In genomic region chr2:45643095-45643494, GRCh38 we compare ENCODE assay signal across 8 cellular contexts. TPM values are rescaled to one million over a fixed set of nuclear protein-coding genes. Genes with fewer than 3 reads are reported as not detected.
DNase-seq lines count a peak whose midpoint lies in the region; ATAC-seq and TF ChIP-seq lines count a peak whose summit lies in the region.

No MANE protein-coding gene starts in this region.

- no peaks in the 10 kb centered on the region for H3K9me3 ChIP-seq in naive thymus-derived CD4-positive, alpha-beta T cell (ENCODE audit: control insufficient read depth in 2 of 3, low read length in 3 of 3)

- no peaks in the 10 kb centered on the region for H3K36me3 ChIP-seq in naive thymus-derived CD4-positive, alpha-beta T cell (ENCODE audit: control insufficient read depth in 2 of 3, insufficient read depth in 3 of 3, low read length in 3 of 3)

- TF ChIP-seq CTCF in CD14-positive monocyte (IDR thresholded peaks at IDR 0.05) (no peak), GM13976 (IDR thresholded peaks at IDR 0.05; ENCODE audit: borderline replicate concordance, control extremely low read depth, extremely low read depth, insufficient read depth, missing control alignments) (no peak)

- H3K4me1 Mint-ChIP-seq in CD14-positive monocyte = peaks cover 16% of the 10 kb centered on the region
- H3K4me1 Mint-ChIP-seq in dendritic cell treated with granulocyte-macrophage colony-stimulating factor and Interleukin-4, amounts not matched to agents 40 ng/mL and 50 ng/mL, for 4 days (ENCODE audit: low read depth) = peaks cover 16% of the 10 kb centered on the region
- peaks cover 0 to 15% (median 4%) of the 10 kb centered on the region in 7 donors for H3K4me1 Mint-ChIP-seq in naive thymus-derived CD4-positive, alpha-beta T cell

- ATAC-seq in naive thymus-derived CD4-positive, alpha-beta T cell = no peak

- DNase-seq in CD14-positive monocyte (ENCODE audit: low spot score) (no peak), HuH-7 (ENCODE audit: low spot score) (peak; percentile 17), GM13976 (ENCODE audit: low spot score) (no peak), T-helper 9 cell (no peak), GM19238 (ENCODE audit: insufficient read length, low spot score) (no peak), OCI-M2 (lab: John Stamatoyannopoulos, UW; ENCODE audit: unreplicated experiment) (no peak)
- no peak for DNase-seq in naive thymus-derived CD4-positive, alpha-beta T cell

- no peaks in the 10 kb centered on the region for H3K36me3 Mint-ChIP-seq in CD14-positive monocyte
- H3K36me3 Mint-ChIP-seq in dendritic cell treated with granulocyte-macrophage colony-stimulating factor and Interleukin-4, amounts not matched to agents 40 ng/mL and 50 ng/mL, for 4 days (ENCODE audit: low read depth) = no peaks in the 10 kb centered on the region
- peaks cover 0 to 2% (median 0%) of the 10 kb centered on the region in 5 donors for H3K36me3 Mint-ChIP-seq in naive thymus-derived CD4-positive, alpha-beta T cell

- POLR2A ChIA-PET in naive thymus-derived CD4-positive, alpha-beta T cell (lab: Charles Lee) = interaction anchor here (1.5 kb wide), 1 partner anchor 136 kb away, joined by 6 read pairs; no protein-coding TSS in a partner anchor

- H3K4me3 Mint-ChIP-seq in CD14-positive monocyte = peak overlapping the region; percentile 79 to 86
- H3K4me3 Mint-ChIP-seq in dendritic cell treated with granulocyte-macrophage colony-stimulating factor and Interleukin-4, amounts not matched to agents 40 ng/mL and 50 ng/mL, for 4 days = peak overlapping the region; percentile 78
- H3K4me3 Mint-ChIP-seq in naive thymus-derived CD4-positive, alpha-beta T cell = peak overlapping the region; percentile 16 to 67 (median 50)

- intact Hi-C loops in CD14-positive monocyte (cut with micrococcal nuclease) = loop anchor here in 1 of 2 donors (5.0 kb wide), 1 partner anchor 134 kb away; no protein-coding TSS in a partner anchor
- intact Hi-C loops in dendritic cell treated with granulocyte-macrophage colony-stimulating factor and Interleukin-4, amounts not matched to agents 40 ng/mL and 50 ng/mL, for 4 days (cut with micrococcal nuclease) = loop anchor here (1.0 kb wide), 2 partner anchors 135 to 293 kb away; no protein-coding TSS in a partner anchor
- intact Hi-C loops in naive thymus-derived CD4-positive, alpha-beta T cell (cut with micrococcal nuclease) = loop anchor here (1.0 to 10.0 kb wide), 6 partner anchors 8 to 722 kb away; partner anchors contain the start of gene PRKCE (in 2 of the 2)

- H3K27ac ChIP-seq in naive thymus-derived CD4-positive, alpha-beta T cell (ENCODE audit: low read depth, low read length) = no peak overlapping the region

- in situ Hi-C loops in GM13976 (cut with MboI; ENCODE audit: low sequenced_read_pairs, unreplicated experiment) = loop anchor here (25.0 kb wide), 1 partner anchor 744 kb away; no protein-coding TSS in a partner anchor

- peaks cover 0 to 5% (median 0%) of the 10 kb centered on the region in 7 donors for H3K9me3 Mint-ChIP-seq in CD14-positive monocyte
- H3K9me3 Mint-ChIP-seq in dendritic cell treated with granulocyte-macrophage colony-stimulating factor and Interleukin-4, amounts not matched to agents 40 ng/mL and 50 ng/mL, for 4 days = no peaks in the 10 kb centered on the region
- no peaks in the 10 kb centered on the region for H3K9me3 Mint-ChIP-seq in naive thymus-derived CD4-positive, alpha-beta T cell

- CTCF ChIA-PET in naive thymus-derived CD4-positive, alpha-beta T cell (lab: Charles Lee) = interaction anchor here (0.7 to 5.6 kb wide), 4 partner anchors 122 to 292 kb away, joined by 3 to 45 read pairs (median 3); no protein-coding TSS in a partner anchor

- H3K27ac Mint-ChIP-seq in CD14-positive monocyte = peak overlapping the region in 3 of 7 donors; percentile 54 to 73 (median 56)
- peak overlapping the region; percentile 79 for H3K27ac Mint-ChIP-seq in dendritic cell treated with granulocyte-macrophage colony-stimulating factor and Interleukin-4, amounts not matched to agents 40 ng/mL and 50 ng/mL, for 4 days
- H3K27ac Mint-ChIP-seq in naive thymus-derived CD4-positive, alpha-beta T cell = peak overlapping the region in 1 of 9 donors; percentile 57

- peaks cover 0 to 9% of the 10 kb centered on the region in 2 donors for H3K4me1 ChIP-seq in naive thymus-derived CD4-positive, alpha-beta T cell (ENCODE audit: control insufficient read depth in 2 of 2, insufficient read depth in 2 of 2, low read length in 2 of 2)

- peaks cover 18 to 29% (median 19%) of the 10 kb centered on the region in 3 donors for H3K27me3 Mint-ChIP-seq in CD14-positive monocyte (ENCODE audit: low read depth in 3 of 3)
- H3K27me3 Mint-ChIP-seq in dendritic cell treated with granulocyte-macrophage colony-stimulating factor and Interleukin-4, amounts not matched to agents 40 ng/mL and 50 ng/mL, for 4 days = peaks cover 57% of the 10 kb centered on the region
- H3K27me3 Mint-ChIP-seq in naive thymus-derived CD4-positive, alpha-beta T cell = peaks cover 11 to 39% (median 22%) of the 10 kb centered on the region in 5 donors

- peaks cover 0 to 6% of the 10 kb centered on the region in 2 donors for H3K27me3 ChIP-seq in naive thymus-derived CD4-positive, alpha-beta T cell (ENCODE audit: control insufficient read depth in 2 of 2, insufficient read depth in 2 of 2, low read length in 2 of 2)

- peak overlapping the region; percentile 44 for H3K4me3 ChIP-seq in naive thymus-derived CD4-positive, alpha-beta T cell (ENCODE audit: low read length)

RNA-seq across cellular contexts. Expression of gene PRKCE, which starts 8.4 kb away (rescaled TPM):
- 1 to 10 TPM; 1.3 to 2.3 TPM for polyA plus RNA-seq in CD14-positive monocyte
- total RNA-seq in naive thymus-derived CD4-positive, alpha-beta T cell = 10 to 100 TPM; 18.5 to 37.9 (median 20.4) TPM
- 1 to 10 TPM; 1.4 to 2.3 TPM for polyA plus RNA-seq in naive thymus-derived CD4-positive, alpha-beta T cell

RNA-seq across cellular contexts. Expression of gene SRBD1, which starts 32.0 kb away (rescaled TPM):
- 1 to 10 TPM; 7.0 to 9.2 TPM for polyA plus RNA-seq in CD14-positive monocyte
- total RNA-seq in naive thymus-derived CD4-positive, alpha-beta T cell = 10 to 100 TPM; 17.7 to 28.1 (median 23.3) TPM
- 10 to 100 TPM; 14.0 to 15.1 TPM for polyA plus RNA-seq in naive thymus-derived CD4-positive, alpha-beta T cell
